8 cellular contexts compared by ENCODE assay signal in the genomic region with DNA sequence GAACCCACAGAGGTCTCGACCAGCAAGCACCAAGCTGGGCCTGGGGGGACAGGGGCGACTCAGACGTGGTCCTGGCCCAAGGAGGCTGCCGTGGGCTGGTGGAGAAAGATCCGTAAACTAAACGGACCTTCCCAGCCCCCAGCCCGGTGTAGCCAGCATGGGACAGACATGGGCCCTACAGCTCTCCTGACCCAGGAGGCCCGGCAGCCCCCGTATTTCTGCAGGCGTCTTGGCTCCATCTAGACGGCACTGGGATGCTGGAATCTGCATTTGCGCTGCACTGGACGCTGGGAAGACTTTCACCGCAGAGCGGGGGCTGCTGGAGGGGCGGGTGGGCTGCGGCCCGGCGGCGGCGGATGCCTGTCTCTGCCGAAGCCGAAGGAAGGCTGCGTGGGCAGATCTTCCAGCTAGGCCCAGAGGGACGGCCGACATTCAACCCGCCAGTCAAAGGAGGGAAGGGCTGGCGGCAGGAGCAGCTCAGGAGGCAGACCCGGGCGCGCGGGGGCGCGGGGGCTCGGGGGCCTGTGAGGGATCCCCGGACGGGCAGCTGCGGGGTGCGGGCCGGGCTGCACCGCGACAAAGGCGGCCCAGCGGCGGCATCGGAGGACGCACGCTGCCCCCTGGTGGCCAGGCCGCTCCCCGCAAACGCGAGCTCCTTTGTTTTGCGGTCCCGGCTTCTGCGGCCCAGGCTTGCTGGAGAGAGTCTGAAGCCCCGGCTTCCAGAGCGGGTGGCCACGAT.
DNase-seq lines count a peak whose midpoint lies in the region; ATAC-seq and TF ChIP-seq lines count a peak whose summit lies in the region.

No MANE protein-coding gene starts in this region.

- no peaks in the 10 kb centered on the region for H3K4me1 Mint-ChIP-seq in activated T-helper 1 cell treated with anti-CD3 and anti-CD28 coated beads, Interleukin-12 subunit alpha, Interleukin-12 subunit beta, Interleukin-2, Interleukin-4 antibody, amounts not matched to agents 30 ng/mL and 10 ng/mL and 1 ng/mL, durations not matched to agents 14 hours and 24 hours and 36 hours (ENCODE audit: low read depth)
- peaks cover 3% of the 10 kb centered on the region for H3K4me1 Mint-ChIP-seq in neural crest cell

- H3K9me3 Mint-ChIP-seq in activated T-helper 1 cell treated with anti-CD3 and anti-CD28 coated beads, Interleukin-12 subunit alpha, Interleukin-12 subunit beta, Interleukin-2, Interleukin-4 antibody, amounts not matched to agents 30 ng/mL and 10 ng/mL and 1 ng/mL, durations not matched to agents 14 hours and 24 hours and 36 hours, result no peaks in the 10 kb centered on the region
- no peaks in the 10 kb centered on the region for H3K9me3 Mint-ChIP-seq in neural crest cell

- ATAC-seq in HG03280 (IDR thresholded peaks at IDR 0.05; ENCODE audit: unreplicated experiment), result peak; percentile 74

- peak; percentile 73 for TF ChIP-seq CTCF in fibroblast of the aortic adventitia (IDR thresholded peaks at IDR 0.05; ENCODE audit: insufficient read depth, low read length)
- peak; percentile 98 for TF ChIP-seq CTCF in neural crest cell (conservative IDR thresholded peaks at IDR 0.05)

- H3K27me3 Mint-ChIP-seq in activated T-helper 1 cell treated with anti-CD3 and anti-CD28 coated beads, Interleukin-12 subunit alpha, Interleukin-12 subunit beta, Interleukin-2, Interleukin-4 antibody, amounts not matched to agents 30 ng/mL and 10 ng/mL and 1 ng/mL, durations not matched to agents 14 hours and 24 hours and 36 hours (ENCODE audit: insufficient read depth), result peaks cover 15% of the 10 kb centered on the region
- H3K27me3 Mint-ChIP-seq in neural crest cell (ENCODE audit: low read depth), result peaks cover 27% of the 10 kb centered on the region

- intact Hi-C loops in activated T-helper 1 cell treated with anti-CD3 and anti-CD28 coated beads, Interleukin-12 subunit alpha, Interleukin-12 subunit beta, Interleukin-2, Interleukin-4 antibody, amounts not matched to agents 30 ng/mL and 10 ng/mL and 1 ng/mL, durations not matched to agents 14 hours and 24 hours and 36 hours (cut with micrococcal nuclease), result loop anchor here (1.0 kb wide), 3 partner anchors 266 to 692 kb away; a partner anchor contains a TSS

- H3K27ac Mint-ChIP-seq in activated T-helper 1 cell treated with anti-CD3 and anti-CD28 coated beads, Interleukin-12 subunit alpha, Interleukin-12 subunit beta, Interleukin-2, Interleukin-4 antibody, amounts not matched to agents 30 ng/mL and 10 ng/mL and 1 ng/mL, durations not matched to agents 14 hours and 24 hours and 36 hours, result no peak overlapping the region
- H3K27ac Mint-ChIP-seq in neural crest cell (ENCODE audit: unreplicated experiment), result no peak overlapping the region

- H3K36me3 Mint-ChIP-seq in activated T-helper 1 cell treated with anti-CD3 and anti-CD28 coated beads, Interleukin-12 subunit alpha, Interleukin-12 subunit beta, Interleukin-2, Interleukin-4 antibody, amounts not matched to agents 30 ng/mL and 10 ng/mL and 1 ng/mL, durations not matched to agents 14 hours and 24 hours and 36 hours (ENCODE audit: low read depth), result no peaks in the 10 kb centered on the region
- no peaks in the 10 kb centered on the region for H3K36me3 Mint-ChIP-seq in neural crest cell (ENCODE audit: low read depth)

- peak; percentile 38 for DNase-seq in NCI-H1436 (lab: John Stamatoyannopoulos, UW)
- no peak for DNase-seq in NCI-H1436 treated with DMSO at 0.1 percent for 48 hours (lab: John Stamatoyannopoulos, UW)
- peak; percentile 44 for DNase-seq in activated T-helper 1 cell treated with anti-CD3 and anti-CD28 coated beads, Interleukin-12 subunit alpha, Interleukin-12 subunit beta, Interleukin-2, Interleukin-4 antibody, amounts not matched to agents 30 ng/mL and 10 ng/mL and 1 ng/mL, durations not matched to agents 14 hours and 24 hours and 36 hours (ENCODE audit: low spot score)
- DNase-seq in fibroblast of the aortic adventitia (ENCODE audit: low read depth), result peak; percentile 55
- DNase-seq in neural crest cell (ENCODE audit: low read depth, low spot score), result peak; percentile 89
- DNase-seq in superior temporal gyrus (ENCODE audit: extremely low spot score), result peak; percentile 80

- no peak overlapping the region for H3K4me3 Mint-ChIP-seq in activated T-helper 1 cell treated with anti-CD3 and anti-CD28 coated beads, Interleukin-12 subunit alpha, Interleukin-12 subunit beta, Interleukin-2, Interleukin-4 antibody, amounts not matched to agents 30 ng/mL and 10 ng/mL and 1 ng/mL, durations not matched to agents 14 hours and 24 hours and 36 hours
- H3K4me3 Mint-ChIP-seq in neural crest cell, result peak overlapping the region; percentile 34

- H3K4me3 ChIP-seq in fibroblast of the aortic adventitia (ENCODE audit: low read depth, low read length), result peak overlapping the region; percentile 37

TF ChIP-seq in PFSK-1, 5 proteins besides CTCF, POLR2A, EP300 and RAD21:
- TF ChIP-seq, protein P1, sequence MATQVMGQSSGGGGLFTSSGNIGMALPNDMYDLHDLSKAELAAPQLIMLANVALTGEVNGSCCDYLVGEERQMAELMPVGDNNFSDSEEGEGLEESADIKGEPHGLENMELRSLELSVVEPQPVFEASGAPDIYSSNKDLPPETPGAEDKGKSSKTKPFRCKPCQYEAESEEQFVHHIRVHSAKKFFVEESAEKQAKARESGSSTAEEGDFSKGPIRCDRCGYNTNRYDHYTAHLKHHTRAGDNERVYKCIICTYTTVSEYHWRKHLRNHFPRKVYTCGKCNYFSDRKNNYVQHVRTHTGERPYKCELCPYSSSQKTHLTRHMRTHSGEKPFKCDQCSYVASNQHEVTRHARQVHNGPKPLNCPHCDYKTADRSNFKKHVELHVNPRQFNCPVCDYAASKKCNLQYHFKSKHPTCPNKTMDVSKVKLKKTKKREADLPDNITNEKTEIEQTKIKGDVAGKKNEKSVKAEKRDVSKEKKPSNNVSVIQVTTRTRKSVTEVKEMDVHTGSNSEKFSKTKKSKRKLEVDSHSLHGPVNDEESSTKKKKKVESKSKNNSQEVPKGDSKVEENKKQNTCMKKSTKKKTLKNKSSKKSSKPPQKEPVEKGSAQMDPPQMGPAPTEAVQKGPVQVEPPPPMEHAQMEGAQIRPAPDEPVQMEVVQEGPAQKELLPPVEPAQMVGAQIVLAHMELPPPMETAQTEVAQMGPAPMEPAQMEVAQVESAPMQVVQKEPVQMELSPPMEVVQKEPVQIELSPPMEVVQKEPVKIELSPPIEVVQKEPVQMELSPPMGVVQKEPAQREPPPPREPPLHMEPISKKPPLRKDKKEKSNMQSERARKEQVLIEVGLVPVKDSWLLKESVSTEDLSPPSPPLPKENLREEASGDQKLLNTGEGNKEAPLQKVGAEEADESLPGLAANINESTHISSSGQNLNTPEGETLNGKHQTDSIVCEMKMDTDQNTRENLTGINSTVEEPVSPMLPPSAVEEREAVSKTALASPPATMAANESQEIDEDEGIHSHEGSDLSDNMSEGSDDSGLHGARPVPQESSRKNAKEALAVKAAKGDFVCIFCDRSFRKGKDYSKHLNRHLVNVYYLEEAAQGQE (IDR thresholded peaks at IDR 0.05; ENCODE audit: insufficient read depth in 1 of 2, low read depth in 2 of 2, low read length in 2 of 2), result peak; percentile 75 to 78
- TF ChIP-seq POLR2AphosphoS5 (IDR thresholded peaks at IDR 0.05; ENCODE audit: low read depth, low read length), result no peak
- TF ChIP-seq TAF1 (IDR thresholded peaks at IDR 0.05; ENCODE audit: borderline replicate concordance, insufficient read depth, low read length), result no peak
- TF ChIP-seq SIN3A (IDR thresholded peaks at IDR 0.05; ENCODE audit: borderline replicate concordance, insufficient read depth, low read length), result no peak
- peak; percentile 70 for TF ChIP-seq FOXP2 (optimal IDR thresholded peaks at IDR 0.05; ENCODE audit: borderline replicate concordance, extremely low read depth, extremely low read length, insufficient read depth)
